In the genomic region with DNA sequence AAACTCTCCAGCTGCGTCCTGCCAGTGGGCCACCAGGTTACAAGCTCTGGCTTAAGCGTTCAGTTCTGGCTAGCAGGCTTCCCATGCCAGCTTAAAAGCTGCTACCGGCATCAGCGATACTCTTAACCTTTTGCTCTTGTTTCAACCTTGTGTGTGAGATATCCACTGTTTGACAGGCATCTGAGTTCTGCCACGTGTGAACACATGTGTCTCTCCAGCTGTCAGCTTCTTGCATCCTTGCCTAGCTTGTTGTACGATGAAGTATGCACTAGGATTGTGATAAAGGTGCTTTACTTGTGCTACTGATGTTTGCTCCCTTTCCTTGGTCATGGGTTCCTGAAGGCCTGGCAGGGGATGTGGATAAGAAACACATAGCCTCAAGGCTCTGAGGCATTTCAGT, we compare ENCODE assay signal across 24 cellular contexts.
"Had no signal": no experiment of that assay in that cellular context is flagged by ENCODE, and none has a peak within 500 bp of the region (broad histone marks: within the 10 kb centered on the region; RNA-seq: fewer than 3 reads in every experiment).

No MANE protein-coding gene starts in this region.

- H3K9me3 Mint-ChIP-seq: activated CD4-positive, alpha-beta T cell treated with anti-CD3 and anti-CD28 coated beads, Interleukin-2, amount 10 ng/mL, durations not matched to agents 7 days and 5 days; activated naive CD8-positive, alpha-beta T cell treated with anti-CD3 and anti-CD28 coated beads, Interleukin-2, amount 50 U/mL, for 24 hours had no signal

- H3K4me3 ChIP-seq: cardiac muscle cell had no signal

- ATAC-seq: activated naive CD4-positive, alpha-beta T cell treated with anti-CD3 and anti-CD28 coated beads, Interleukin-2, amount 50 U/mL, for 72 hours; activated naive CD8-positive, alpha-beta T cell treated with anti-CD3 and anti-CD28 coated beads, Interleukin-2, amount 50 U/mL, for 24 hours; activated T-cell treated with anti-CD3 and anti-CD28 coated beads, Interleukin-2, amount 50 U/mL, for 4 hours had no signal

- H3K27ac ChIP-seq: cardiac muscle cell had no signal

- H3K36me3 Mint-ChIP-seq: activated CD4-positive, alpha-beta memory T cell treated with anti-CD3 and anti-CD28 coated beads for 36 hours; activated naive CD4-positive, alpha-beta T cell treated with anti-CD3 and anti-CD28 coated beads, Interleukin-2, amount 50 U/mL, for 72 hours; brain had no signal

- H3K4me3 Mint-ChIP-seq: activated CD4-positive, alpha-beta memory T cell treated with anti-CD3 and anti-CD28 coated beads for 36 hours; activated CD4-positive, alpha-beta T cell treated with anti-CD3 and anti-CD28 coated beads, Interleukin-2, amount 10 ng/mL, durations not matched to agents 7 days and 5 days; activated naive CD8-positive, alpha-beta T cell treated with anti-CD3 and anti-CD28 coated beads, Interleukin-2, amount 50 U/mL, for 24 hours; activated T-cell treated with anti-CD3 and anti-CD28 coated beads, Interleukin-2, amount 50 U/mL, for 4 hours; brain had no signal

- H3K4me1 Mint-ChIP-seq: activated CD4-positive, alpha-beta T cell treated with anti-CD3 and anti-CD28 coated beads, Interleukin-2, amount 10 ng/mL, durations not matched to agents 7 days and 5 days; activated naive CD8-positive, alpha-beta T cell treated with anti-CD3 and anti-CD28 coated beads, Interleukin-2, amount 50 U/mL, for 24 hours had no signal

- DNase-seq: activated CD4-positive, alpha-beta memory T cell treated with anti-CD3 and anti-CD28 coated beads for 36 hours; activated CD4-positive, alpha-beta T cell treated with anti-CD3 and anti-CD28 coated beads, Interleukin-2, amount 10 ng/mL, durations not matched to agents 7 days and 5 days; activated CD4-positive, CD25-positive, alpha-beta regulatory T cell; activated CD8-positive, alpha-beta memory T cell treated with anti-CD3 and anti-CD28 coated beads for 24 hours; activated effector memory CD4-positive, alpha-beta T cell treated with anti-CD3 and anti-CD28 coated beads, Interleukin-2, amount 50 U/mL, for 16 hours; activated naive CD4-positive, alpha-beta T cell treated with Interleukin-2 at 50 U/mL for 16 hours; activated naive CD8-positive, alpha-beta T cell treated with anti-CD3 and anti-CD28 coated beads, Interleukin-2, amount 50 U/mL, for 24 hours; activated T-cell treated with anti-CD3 and anti-CD28 coated beads, Interleukin-2, amount 50 U/mL, for 4 hours; amygdala; Karpas-422; MM.1S; NCI-H1436 treated with DMSO at 0.1 percent for 48 hours; NCI-H187 treated with DMSO at 0.1 percent for 48 hours; NCI-H2081 treated with DMSO at 0.1 percent for 48 hours; NCI-H2171 treated with DMSO at 0.1 percent for 48 hours; NCI-H524 treated with DMSO at 0.1 percent for 48 hours; SIG-M5; T-helper 2 cell; T1000 had no signal

- FAIRE-seq: astrocyte, TTC549 had no signal

- H3K27ac Mint-ChIP-seq: activated CD4-positive, alpha-beta memory T cell treated with anti-CD3 and anti-CD28 coated beads for 36 hours; activated CD4-positive, alpha-beta T cell treated with anti-CD3 and anti-CD28 coated beads, Interleukin-2, amount 10 ng/mL, durations not matched to agents 7 days and 5 days; activated naive CD4-positive, alpha-beta T cell treated with anti-CD3 and anti-CD28 coated beads, Interleukin-2, amount 50 U/mL, for 72 hours; activated naive CD8-positive, alpha-beta T cell treated with anti-CD3 and anti-CD28 coated beads, Interleukin-2, amount 50 U/mL, for 24 hours; brain had no signal

- H3K36me3 ChIP-seq: cardiac muscle cell had no signal
